Comparison of ENCODE assay signal across 16 cellular contexts in the genomic region with DNA sequence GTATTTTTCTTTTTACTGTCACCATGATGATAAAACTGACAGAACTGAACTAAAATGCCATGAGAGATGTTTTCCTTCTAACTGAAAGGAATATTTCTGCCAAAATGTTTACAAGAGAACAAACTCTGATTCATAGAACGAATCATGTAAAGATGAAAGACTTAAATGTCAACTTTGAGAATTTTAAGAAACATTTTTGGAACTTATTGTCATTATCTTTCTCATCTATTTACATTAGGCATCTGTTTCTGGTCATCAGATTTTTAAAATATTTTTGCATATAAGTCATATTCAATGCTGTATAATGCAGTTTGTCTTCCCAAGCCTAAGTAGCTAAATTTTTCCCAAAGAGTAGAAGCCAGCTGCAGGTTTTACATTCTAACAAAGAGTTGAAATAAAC.
"Had no signal": no experiment of that assay in that cellular context is flagged by ENCODE, and none has a peak within 500 bp of the region (broad histone marks: within the 10 kb centered on the region; RNA-seq: fewer than 3 reads in every experiment).

No MANE protein-coding gene starts in this region.

- H3K9me3 ChIP-seq: heart left ventricle, left lung, testis had no signal

- ATAC-seq: activated T-cell treated with anti-CD3 and anti-CD28 coated beads, Interleukin-2, amount 50 U/mL, for 72 hours; effector memory CD8-positive, alpha-beta T cell; heart left ventricle; left lung; sciatic nerve had no signal

- H3K27ac ChIP-seq: epithelial cell of prostate, heart left ventricle, left lung, testis had no signal

- DNase-seq: activated CD4-positive, alpha-beta T cell treated with anti-CD3 and anti-CD28 coated beads, Interleukin-2, amount 50 U/mL, for 48 hours; activated CD4-positive, CD25-positive, alpha-beta regulatory T cell treated with anti-CD3 and anti-CD28 coated beads, Interleukin-2, amount 50 U/mL, for 72 hours; activated naive CD8-positive, alpha-beta T cell treated with anti-CD3 and anti-CD28 coated beads, Interleukin-2, amount 10 ng/mL, durations not matched to agents 7 days and 5 days; activated T-cell treated with anti-CD3 and anti-CD28 coated beads, Interleukin-2, amount 50 U/mL, for 72 hours; central memory CD4-positive, alpha-beta T cell; effector memory CD8-positive, alpha-beta T cell; foreskin melanocyte; heart left ventricle; left lung; occipital lobe; stimulated activated CD4-positive, alpha-beta T cell treated with anti-CD3 and anti-CD28 coated beads, Interleukin-4, amount 100 ng/mL, for 1 hour; stimulated activated CD8-positive, alpha-beta memory T cell treated with anti-CD3 and anti-CD28 coated beads, Interleukin-4, amount 100 ng/mL, for 48 hours; SW 1271; testis had no signal

- H3K4me3 ChIP-seq: heart left ventricle, left lung, testis had no signal

- H3K27me3 ChIP-seq: heart left ventricle, testis had no signal

- H3K36me3 ChIP-seq: heart left ventricle, left lung had no signal

- H3K4me1 ChIP-seq: heart left ventricle, left lung, testis had no signal
